Comparison of ENCODE assay signal across 26 cellular contexts in genomic region chr3:147153830-147154539, GRCh38.
"Had no signal": no experiment of that assay in that cellular context is flagged by ENCODE, and none has a peak within 500 bp of the region (broad histone marks: within the 10 kb centered on the region; RNA-seq: fewer than 3 reads in every experiment).

No MANE protein-coding gene starts in this region.

- H3K4me1 ChIP-seq: esophagus muscularis mucosa, foreskin keratinocyte, gastrocnemius medialis had no signal

- ATAC-seq: activated CD8-positive, alpha-beta T cell treated with anti-CD3 and anti-CD28 coated beads for 36 hours; activated T-cell treated with anti-CD3 and anti-CD28 coated beads, Interleukin-2, amount 50 U/mL, for 4 hours; activated T-helper 17 cell treated with anti-CD3 and anti-CD28 coated beads, Interleukin-2, amount 50 U/mL, for 72 hours; effector memory CD8-positive, alpha-beta T cell; foreskin keratinocyte; gastrocnemius medialis; WTC11 had no signal

- H3K4me1 Mint-ChIP-seq: activated T-helper 17 cell treated with anti-CD3 and anti-CD28 coated beads, Interleukin-2, amount 50 U/mL, for 72 hours; central memory CD8-positive, alpha-beta T cell; WTC11 had no signal

- DNase-seq: activated CD4-positive, alpha-beta T cell treated with anti-CD3 and anti-CD28 coated beads for 1 hour; activated CD4-positive, alpha-beta T cell treated with anti-CD3 and anti-CD28 coated beads for 48 hours; activated CD4-positive, alpha-beta T cell treated with anti-CD3 and anti-CD28 coated beads, Interleukin-2, amount 50 U/mL, for 1 hour; activated CD4-positive, alpha-beta T cell treated with anti-CD3 and anti-CD28 coated beads, Interleukin-2, amount 50 U/mL, for 48 hours; activated CD8-positive, alpha-beta memory T cell treated with anti-CD3 and anti-CD28 coated beads for 24 hours; activated CD8-positive, alpha-beta T cell treated with anti-CD3 and anti-CD28 coated beads for 36 hours; activated effector memory CD4-positive, alpha-beta T cell treated with Interleukin-2 at 50 U/mL for 16 hours; activated naive CD4-positive, alpha-beta T cell treated with anti-CD3 and anti-CD28 coated beads, Interleukin-2, amount 50 U/mL, for 16 hours; activated naive CD4-positive, alpha-beta T cell treated with Interleukin-2 at 50 U/mL for 16 hours; activated T-cell treated with anti-CD3 and anti-CD28 coated beads, Interleukin-2, amount 50 U/mL, for 4 hours; amniotic stem cell; anterior cingulate cortex; brain microvascular endothelial cell; cortex of kidney; dermis blood vessel endothelial cell; effector CD4-positive, alpha-beta T cell; effector memory CD8-positive, alpha-beta T cell; erythroblast; foreskin keratinocyte; gastrocnemius medialis; T-helper 2 cell had no signal

- H3K9me3 ChIP-seq: gastrocnemius medialis had no signal

- H3K4me3 Mint-ChIP-seq: activated CD8-positive, alpha-beta T cell treated with anti-CD3 and anti-CD28 coated beads for 36 hours; activated naive CD8-positive, alpha-beta T cell; activated T-cell treated with anti-CD3 and anti-CD28 coated beads, Interleukin-2, amount 50 U/mL, for 4 hours; activated T-helper 17 cell treated with anti-CD3 and anti-CD28 coated beads, Interleukin-2, amount 50 U/mL, for 72 hours; central memory CD8-positive, alpha-beta T cell; effector memory CD8-positive, alpha-beta T cell; WTC11 had no signal

- H3K27me3 Mint-ChIP-seq: activated CD8-positive, alpha-beta T cell treated with anti-CD3 and anti-CD28 coated beads for 36 hours; activated naive CD8-positive, alpha-beta T cell; activated T-helper 17 cell treated with anti-CD3 and anti-CD28 coated beads, Interleukin-2, amount 50 U/mL, for 72 hours; central memory CD8-positive, alpha-beta T cell; effector memory CD8-positive, alpha-beta T cell had no signal

- H3K27me3 ChIP-seq: brain microvascular endothelial cell, esophagus muscularis mucosa, foreskin keratinocyte, gastrocnemius medialis had no signal

- H3K36me3 ChIP-seq: brain microvascular endothelial cell, esophagus muscularis mucosa, gastrocnemius medialis had no signal

- H3K36me3 Mint-ChIP-seq: activated naive CD8-positive, alpha-beta T cell had no signal

- H3K27ac Mint-ChIP-seq: activated CD8-positive, alpha-beta T cell treated with anti-CD3 and anti-CD28 coated beads for 36 hours; activated naive CD8-positive, alpha-beta T cell; activated T-helper 17 cell treated with anti-CD3 and anti-CD28 coated beads, Interleukin-2, amount 50 U/mL, for 72 hours; effector memory CD8-positive, alpha-beta T cell; WTC11 had no signal

- H3K4me3 ChIP-seq: esophagus muscularis mucosa, gastrocnemius medialis had no signal
